Comparison of ENCODE assay signal across 8 cellular contexts in the genomic region with DNA sequence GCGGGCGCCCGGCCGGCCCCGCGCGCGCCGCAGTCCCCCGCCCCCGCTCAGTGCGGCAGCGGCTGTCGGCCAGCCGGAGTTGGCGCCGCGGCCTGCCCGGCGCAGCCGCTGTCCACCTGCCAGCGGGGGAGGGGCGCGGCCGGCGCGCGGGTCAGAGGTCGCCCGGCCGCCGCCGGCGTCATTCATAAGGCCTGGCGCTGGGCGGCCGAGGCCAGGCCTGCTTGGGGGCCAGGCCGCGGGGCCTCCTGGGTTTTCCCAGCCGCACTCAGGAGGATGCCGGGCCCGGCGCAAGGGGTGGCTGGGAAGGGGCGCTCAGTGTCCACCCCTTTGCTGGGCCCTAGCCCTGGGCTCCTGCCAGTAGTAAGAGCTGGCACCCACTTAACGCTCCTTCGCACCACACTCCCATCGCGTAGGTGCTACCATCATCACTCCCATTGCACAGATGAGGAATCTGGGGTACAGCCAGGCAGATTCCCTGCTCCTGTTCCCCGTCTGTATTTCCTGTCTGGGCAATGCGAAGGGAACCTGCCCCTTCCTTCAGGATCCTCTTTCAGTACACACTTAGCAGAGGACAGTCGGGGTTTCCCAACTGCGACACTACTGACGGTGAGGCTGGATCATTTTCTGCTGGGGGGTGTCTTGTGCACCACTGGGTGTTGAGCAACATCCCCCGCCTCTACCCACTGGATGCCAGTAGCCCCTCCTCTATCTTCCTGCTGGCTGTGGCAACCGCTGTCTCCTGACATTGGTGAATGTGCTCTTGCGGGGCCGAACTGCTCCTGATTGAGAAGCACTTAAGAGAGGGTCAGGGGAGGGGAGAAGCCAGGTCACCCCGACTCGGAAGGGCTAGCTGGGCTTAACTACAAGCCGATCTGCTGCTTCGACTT. TPM values are rescaled to one million over a fixed set of nuclear protein-coding genes. Genes with fewer than 3 reads are reported as not detected.
A peak's percentile ranks its signal among the peaks of the same experiment; 100 is the strongest.
DNase-seq lines count a peak whose midpoint lies in the region; ATAC-seq and TF ChIP-seq lines count a peak whose summit lies in the region.

No MANE protein-coding gene starts in this region.

- H2AK5ac ChIP-seq in neuronal stem cell (ENCODE audit: low read depth, low read length): peak overlapping the region; percentile 99

- peak overlapping the region; percentile 75 for H2AFZ ChIP-seq in PC-3 (ENCODE audit: low read length)
- peak overlapping the region; percentile 92 for H2AFZ ChIP-seq in neuronal stem cell (ENCODE audit: low read length)

- peak overlapping the region; percentile 73 for H3K27ac Mint-ChIP-seq in activated naive CD4-positive, alpha-beta T cell treated with anti-CD3 and anti-CD28 coated beads, Interleukin-2, amount 50 U/mL, for 24 hours

- peak overlapping the region; percentile 68 for H3K9ac ChIP-seq in PC-3 (ENCODE audit: low read length)
- peak overlapping the region; percentile 92 for H3K9ac ChIP-seq in neuronal stem cell (ENCODE audit: low read depth, low read length, poor library complexity)

- WGBS in neuronal stem cell (ENCODE audit: extremely low coverage in 2 of 2, insufficient read length in 2 of 2, insufficient replicate concordance in 1 of 2), 2 donors: no CpG with 5 or more reads among the region's 61 CpGs

- peaks cover 17% of the 10 kb centered on the region for H3K4me1 ChIP-seq in PC-3 (ENCODE audit: insufficient read depth, low read length)
- peaks cover 12 to 28% of the 10 kb centered on the region in 2 donors for H3K4me1 ChIP-seq in neuronal stem cell (ENCODE audit: control insufficient read depth in 2 of 2, insufficient read depth in 1 of 2, low read depth in 1 of 2, low read length in 2 of 2)

- no peak for TF ChIP-seq CTCF in PC-3 (conservative IDR thresholded peaks at IDR 0.05; ENCODE audit: low read depth, low read length)

- peaks cover 11% of the 10 kb centered on the region for H3F3A ChIP-seq in PC-3 (ENCODE audit: low read length, unreplicated experiment)

- no peaks in the 10 kb centered on the region for H3K36me3 Mint-ChIP-seq in activated naive CD4-positive, alpha-beta T cell treated with anti-CD3 and anti-CD28 coated beads, Interleukin-2, amount 50 U/mL, for 24 hours

- H2BK120ac ChIP-seq in neuronal stem cell (ENCODE audit: low read depth, low read length): peak overlapping the region; percentile 39

- CTCF ChIA-PET in PC-3 (lab: Charles Lee): interaction anchor here (0.6 to 1.1 kb wide), 2 partner anchors 7 to 18 kb away, joined by 4 to 10 read pairs; a partner anchor contains a TSS

- peak overlapping the region; percentile 83 for H3K23ac ChIP-seq in neuronal stem cell (ENCODE audit: low read depth, low read length, poor library complexity)

- no peaks in the 10 kb centered on the region for H3K9me3 Mint-ChIP-seq in activated naive CD4-positive, alpha-beta T cell treated with anti-CD3 and anti-CD28 coated beads, Interleukin-2, amount 50 U/mL, for 24 hours

- peak overlapping the region; percentile 56 for H4K91ac ChIP-seq in neuronal stem cell (ENCODE audit: low read depth, low read length, poor library complexity)

- H3K4me3 Mint-ChIP-seq in activated naive CD4-positive, alpha-beta T cell treated with anti-CD3 and anti-CD28 coated beads, Interleukin-2, amount 50 U/mL, for 24 hours: peak overlapping the region; percentile 92

- H3K4me1 Mint-ChIP-seq in activated naive CD4-positive, alpha-beta T cell treated with anti-CD3 and anti-CD28 coated beads, Interleukin-2, amount 50 U/mL, for 24 hours: peaks cover 38% of the 10 kb centered on the region

- no peaks in the 10 kb centered on the region for H4K20me1 ChIP-seq in PC-3 (ENCODE audit: low read length)

- H3K4ac ChIP-seq in neuronal stem cell (ENCODE audit: low read length): peak overlapping the region; percentile 81

- H2BK5ac ChIP-seq in neuronal stem cell (ENCODE audit: low read length): peak overlapping the region; percentile 94

- peak overlapping the region; percentile 70 for H3K4me3 ChIP-seq in PC-3 (ENCODE audit: low read length)
- H3K4me3 ChIP-seq in neuronal stem cell (ENCODE audit: low read length in 2 of 2): peak overlapping the region; percentile 82

- H3K36me3 ChIP-seq in PC-3 (ENCODE audit: low read depth, low read length) (peaks cover 10% of the 10 kb centered on the region; the same call in 1 of the 2 replicates), neuronal stem cell (replicated peaks in 1 of 2; ENCODE audit: control insufficient read depth in 2 of 2, insufficient read depth in 2 of 2, low read length in 2 of 2) (peaks cover 10 to 37% of the 10 kb centered on the region in 2 donors)

- H3K14ac ChIP-seq in neuronal stem cell (ENCODE audit: low read length): peak overlapping the region; percentile 90

- peak overlapping the region; percentile 89 for H4K8ac ChIP-seq in neuronal stem cell (ENCODE audit: low read depth, low read length)

- H3K79me2 ChIP-seq in PC-3 (ENCODE audit: low read length): peaks cover 29% of the 10 kb centered on the region

- peak; percentile 93 for DNase-seq in NCI-H146 (lab: John Stamatoyannopoulos, UW)
- DNase-seq in NCI-H146 treated with DMSO at 0.1 percent for 48 hours (lab: John Stamatoyannopoulos, UW; ENCODE audit: unreplicated experiment): no peak
- DNase-seq in PC-3: no peak
- peak; percentile 76 for DNase-seq in glomerular visceral epithelial cell (ENCODE audit: extremely low spot score)
- DNase-seq in neuronal stem cell (ENCODE audit: low spot score): peak; percentile 81
- DNase-seq in HCEC 1CT: no peak

- no peaks in the 10 kb centered on the region for H3K9me2 ChIP-seq in PC-3 (replicated peaks; ENCODE audit: low read length)

- H3K27ac ChIP-seq in PC-3 (ENCODE audit: low read length) (peak overlapping the region; percentile 30; the same call in 1 of the 2 replicates), neuronal stem cell (replicated peaks; ENCODE audit: low read length) (peak overlapping the region; percentile 95)

- peak overlapping the region; percentile 30 for H2BK12ac ChIP-seq in neuronal stem cell (ENCODE audit: low read length)

- peak overlapping the region; percentile 95 for H3K18ac ChIP-seq in neuronal stem cell (ENCODE audit: low read length)

- H3K4me2 ChIP-seq in PC-3 (ENCODE audit: low read length) (peak overlapping the region; percentile 94), neuronal stem cell (ENCODE audit: insufficient read depth, low read length, poor library complexity, severe bottlenecking) (peak overlapping the region; percentile 92)

- H3K9me3 ChIP-seq in PC-3 (ENCODE audit: low read length): no peaks in the 10 kb centered on the region
- H3K9me3 ChIP-seq in neuronal stem cell (replicated peaks in 1 of 2; ENCODE audit: control insufficient read depth in 2 of 2, insufficient read depth in 1 of 2, low read depth in 1 of 2, low read length in 2 of 2): no peaks in the 10 kb centered on the region

- intact Hi-C loops in PC-3 (cut with micrococcal nuclease): no loop called here

- H3K27me3 ChIP-seq in PC-3 (ENCODE audit: low read length) (no peaks in the 10 kb centered on the region), neuronal stem cell (ENCODE audit: control insufficient read depth in 3 of 3, insufficient read depth in 3 of 3, low read depth in 1 of 3, low read length in 3 of 3) (no peaks in the 10 kb centered on the region)

- H3K27me3 Mint-ChIP-seq in activated naive CD4-positive, alpha-beta T cell treated with anti-CD3 and anti-CD28 coated beads, Interleukin-2, amount 50 U/mL, for 24 hours: no peaks in the 10 kb centered on the region

- ATAC-seq in HG03066 (IDR thresholded peaks at IDR 0.05; ENCODE audit: low read depth, unreplicated experiment): peak; percentile 29
- ATAC-seq in PC-3: no peak; the same call in 1 of the 2 replicates

- POLR2A ChIA-PET in PC-3 (lab: Charles Lee; ENCODE audit: unreplicated experiment): interaction anchor here (0.5 to 1.0 kb wide), 2 partner anchors 17 to 18 kb away, joined by 6 to 9 read pairs; a partner anchor contains a TSS

- H3K79me1 ChIP-seq in neuronal stem cell (ENCODE audit: low read depth, low read length): no peaks in the 10 kb centered on the region

- no peak overlapping the region for H2BK15ac ChIP-seq in neuronal stem cell (ENCODE audit: low read length)

- BruUV-seq in PC-3 (replicated peaks; lab: Mats Ljungman, UMichigan): TSS peak; percentile 72

RNA-seq across cellular contexts. Expression of a gene that starts 0.8 kb away (rescaled TPM):
- 50.2 and 72.9 TPM in 2 replicates for total RNA-seq in PC-3 (2014; rRNA removed)
- 66.8 TPM for polyA plus RNA-seq in neuronal stem cell (2013, experiment 1 of 2)
- polyA plus RNA-seq in neuronal stem cell (2013, experiment 2 of 2): 67.2 TPM

RNA-seq across cellular contexts. Expression of a gene that starts 18.0 kb away (rescaled TPM):
- total RNA-seq in PC-3 (2014; rRNA removed): 71.2 and 84.7 TPM in 2 replicates
- 32.1 TPM for polyA plus RNA-seq in neuronal stem cell (2013, experiment 1 of 2)
- 30.3 TPM for polyA plus RNA-seq in neuronal stem cell (2013, experiment 2 of 2)

RNA-seq across cellular contexts. Expression of a gene that starts 27.9 kb away (rescaled TPM):
- 62.2 and 90.5 TPM in 2 replicates for total RNA-seq in PC-3 (2014; rRNA removed)
- 57.9 TPM for polyA plus RNA-seq in neuronal stem cell (2013, experiment 1 of 2)
- polyA plus RNA-seq in neuronal stem cell (2013, experiment 2 of 2): 59.2 TPM

RNA-seq across cellular contexts. Expression of a gene that starts 32.8 kb away (rescaled TPM):
- not detected in 2 replicates for total RNA-seq in PC-3 (2014; rRNA removed)
- not detected for polyA plus RNA-seq in neuronal stem cell (2013, experiment 1 of 2)
- not detected for polyA plus RNA-seq in neuronal stem cell (2013, experiment 2 of 2)

RNA-seq across cellular contexts. Expression of a gene that starts 45.8 kb away (rescaled TPM):
- 6.1 and 7.8 TPM in 2 replicates for total RNA-seq in PC-3 (2014; rRNA removed)
- polyA plus RNA-seq in neuronal stem cell (2013, experiment 1 of 2): 1.6 TPM
- 1.7 TPM for polyA plus RNA-seq in neuronal stem cell (2013, experiment 2 of 2)

Comparison
In these comparisons a context has a peak if more than half of its experiments do, and no peak if none do; other contexts are left out.
1. DNase-seq: peak in NCI-H146 (single experiment), glomerular visceral epithelial cell (single experiment) and neuronal stem cell (single experiment); none in NCI-H146 treated with DMSO at 0.1 percent for 48 hours (single experiment), PC-3 (single experiment) and HCEC 1CT (single experiment).